ENCODE assay signal across 4 cellular contexts in genomic region chr7:92143192-92143880, GRCh38. TPM values are rescaled to one million over a fixed set of nuclear protein-coding genes. Genes with fewer than 3 reads are reported as not detected.
"Had no signal": no experiment of that assay in that cellular context is flagged by ENCODE, and none has a peak within 500 bp of the region (broad histone marks: within the 10 kb centered on the region; RNA-seq: fewer than 3 reads in every experiment).

No MANE protein-coding gene starts in this region.

RNA-seq across cellular contexts. Expression of gene LRRD1, which starts 35.6 kb away (rescaled TPM):
- total RNA-seq: HepG2, HT-29, HT1080 had no signal
- polyA plus RNA-seq: IgD-negative memory B cell had no signal
